ENCODE assay signal across 8 cellular contexts in genomic region chr19:12847159-12848139, GRCh38. TPM values are rescaled to one million over a fixed set of nuclear protein-coding genes. Genes with fewer than 3 reads are reported as not detected.
A peak's percentile ranks its signal among the peaks of the same experiment; 100 is the strongest.
DNase-seq lines count a peak whose midpoint lies in the region; ATAC-seq and TF ChIP-seq lines count a peak whose summit lies in the region.

No MANE protein-coding gene starts in this region.

- CTCF ChIA-PET in HEK293 (lab: Yijun Ruan, JAX) = interaction anchor here (0.5 to 7.2 kb wide), 57 partner anchors 9 to 923 kb away, joined by 3 to 62 read pairs (median 5); partner anchors contain the start of genes DNASE2, GCDH, GET3 and JUNB
- CTCF ChIA-PET in activated CD4-positive, alpha-beta T cell treated with anti-CD3 and anti-CD28 coated beads, Interleukin-2, amount 10 ng/mL, durations not matched to agents 7 days and 5 days (lab: Charles Lee) = interaction anchor here (0.6 to 3.9 kb wide), 48 partner anchors 8 to 234 kb away, joined by 3 to 41 read pairs (median 4); partner anchors contain the start of genes DHPS, DNASE2, FBXW9 and GCDH

- H3K27ac ChIP-seq in HEK293 (ENCODE audit: extremely low read depth, low read depth, low read length) = no peak overlapping the region
- H3K27ac ChIP-seq in cingulate gyrus (ENCODE audit: low read depth, low read length) = peak overlapping the region; percentile 54

- POLR2A ChIA-PET in HEK293 (lab: Yijun Ruan, JAX) = interaction anchor here (0.8 to 1.3 kb wide), 3 partner anchors 56 to 82 kb away, joined by 3 to 6 read pairs (median 4); partner anchors contain the start of gene JUNB
- POLR2A ChIA-PET in activated CD4-positive, alpha-beta T cell treated with anti-CD3 and anti-CD28 coated beads, Interleukin-2, amount 10 ng/mL, durations not matched to agents 7 days and 5 days (lab: Charles Lee) = no interaction called here

- no peaks in the 10 kb centered on the region; a peak in 1 of 3 replicates for H3K36me3 ChIP-seq in HEK293 (ENCODE audit: control insufficient read depth in 2 of 2, insufficient read depth in 1 of 2, low read length in 2 of 2)

- H3K27me3 Mint-ChIP-seq in activated CD4-positive, alpha-beta T cell treated with anti-CD3 and anti-CD28 coated beads, Interleukin-2, amount 10 ng/mL, durations not matched to agents 7 days and 5 days = peaks cover 15% of the 10 kb centered on the region

- no peaks in the 10 kb centered on the region for H3K4me1 ChIP-seq in HEK293 (ENCODE audit: control insufficient read depth, insufficient read depth, low read length)

- peak overlapping the region; percentile 0; the same call in 1 of the 2 replicates for H3K4me3 ChIP-seq in HEK293 (ENCODE audit: low read depth, low read length)

- H3K9me3 Mint-ChIP-seq in activated CD4-positive, alpha-beta T cell treated with anti-CD3 and anti-CD28 coated beads, Interleukin-2, amount 10 ng/mL, durations not matched to agents 7 days and 5 days = no peaks in the 10 kb centered on the region

- no peaks in the 10 kb centered on the region for H3K9me3 ChIP-seq in HEK293 (ENCODE audit: control insufficient read depth, insufficient read depth, low read depth, low read length)

- H3K36me3 Mint-ChIP-seq in activated CD4-positive, alpha-beta T cell treated with anti-CD3 and anti-CD28 coated beads, Interleukin-2, amount 10 ng/mL, durations not matched to agents 7 days and 5 days (ENCODE audit: low read depth) = no peaks in the 10 kb centered on the region

- H3K4me1 Mint-ChIP-seq in activated CD4-positive, alpha-beta T cell treated with anti-CD3 and anti-CD28 coated beads, Interleukin-2, amount 10 ng/mL, durations not matched to agents 7 days and 5 days = peaks cover 3% of the 10 kb centered on the region

- H3K27ac Mint-ChIP-seq in activated CD4-positive, alpha-beta T cell treated with anti-CD3 and anti-CD28 coated beads, Interleukin-2, amount 10 ng/mL, durations not matched to agents 7 days and 5 days = no peak overlapping the region

- peak; percentile 100 for ATAC-seq in left lobe of liver
- no peak for ATAC-seq in HG03175 (IDR thresholded peaks at IDR 0.05; ENCODE audit: unreplicated experiment)

- no peak overlapping the region for H3K4me3 Mint-ChIP-seq in activated CD4-positive, alpha-beta T cell treated with anti-CD3 and anti-CD28 coated beads, Interleukin-2, amount 10 ng/mL, durations not matched to agents 7 days and 5 days

- DNase-seq in COR-L47 (lab: John Stamatoyannopoulos, UW) = peak; percentile 58
- DNase-seq in NCI-H524 (lab: John Stamatoyannopoulos, UW) = peak; percentile 52 to 81
- DNase-seq in activated CD4-positive, alpha-beta T cell treated with anti-CD3 and anti-CD28 coated beads, Interleukin-2, amount 10 ng/mL, durations not matched to agents 7 days and 5 days = peak; percentile 80
- DNase-seq in left lobe of liver (ENCODE audit: low spot score) = peak; percentile 80
- peak; percentile 87 for DNase-seq in stimulated activated CD4-positive, alpha-beta T cell treated with anti-CD3 and anti-CD28 coated beads, Interleukin-4, amount 100 ng/mL, for 1 hour

- TF ChIP-seq CTCF in HEK293 (tag by site-specific recombination; IDR thresholded peaks at IDR 0.05) = peak; percentile 97

TF ChIP-seq in HEK293, 187 proteins besides CTCF, POLR2A, EP300 and RAD21 (continues in another document):
- TF ChIP-seq ZNF292 (tag by site-specific recombination; IDR thresholded peaks at IDR 0.05; ENCODE audit: borderline replicate concordance, low read depth) (no peak), ZNF416 (tag by site-specific recombination; IDR thresholded peaks at IDR 0.05) (no peak), ZNF146 (tag by site-specific recombination; IDR thresholded peaks at IDR 0.05) (no peak), GLIS2 (tag by site-specific recombination; IDR thresholded peaks at IDR 0.05) (no peak), ZNF16 (tag by site-specific recombination; IDR thresholded peaks at IDR 0.05; ENCODE audit: low read depth) (no peak), ZNF510 (tag by site-specific recombination; IDR thresholded peaks at IDR 0.05; ENCODE audit: insufficient replicate concordance) (no peak), ZNF670 (tag by site-specific recombination; IDR thresholded peaks at IDR 0.05; ENCODE audit: low read depth) (no peak), ZFP69B (tag by site-specific recombination; IDR thresholded peaks at IDR 0.05) (peak; percentile 97), ZNF776 (tag by site-specific recombination; IDR thresholded peaks at IDR 0.05; ENCODE audit: borderline replicate concordance) (no peak), ZNF37A (tag by site-specific recombination; IDR thresholded peaks at IDR 0.05) (no peak), ZNF830 (tag by site-specific recombination; IDR thresholded peaks at IDR 0.05; ENCODE audit: low read depth) (no peak), ZBTB17 (tag by site-specific recombination; IDR thresholded peaks at IDR 0.05) (peak; percentile 72), PRDM1 (tag by site-specific recombination; IDR thresholded peaks at IDR 0.05) (0 out of 2 replicates have a peak, but pooled peaks have one; percentile 31), TCF7L2 (IDR thresholded peaks at IDR 0.05; ENCODE audit: borderline replicate concordance, low read depth, low read length) (no peak), ZSCAN23 (tag by site-specific recombination; IDR thresholded peaks at IDR 0.05) (no peak), FEZF1 (tag by site-specific recombination; IDR thresholded peaks at IDR 0.05) (no peak), SETDB1 (IDR thresholded peaks at IDR 0.05; ENCODE audit: insufficient read length, low read length) (no peak), ZNF548 (tag by site-specific recombination; IDR thresholded peaks at IDR 0.05) (no peak), ZNF19 (tag by site-specific recombination; IDR thresholded peaks at IDR 0.05; ENCODE audit: low read depth) (no peak), TSHZ1 (tag by site-specific recombination; IDR thresholded peaks at IDR 0.05; ENCODE audit: borderline replicate concordance) (no peak)
- TF ChIP-seq, protein P1, sequence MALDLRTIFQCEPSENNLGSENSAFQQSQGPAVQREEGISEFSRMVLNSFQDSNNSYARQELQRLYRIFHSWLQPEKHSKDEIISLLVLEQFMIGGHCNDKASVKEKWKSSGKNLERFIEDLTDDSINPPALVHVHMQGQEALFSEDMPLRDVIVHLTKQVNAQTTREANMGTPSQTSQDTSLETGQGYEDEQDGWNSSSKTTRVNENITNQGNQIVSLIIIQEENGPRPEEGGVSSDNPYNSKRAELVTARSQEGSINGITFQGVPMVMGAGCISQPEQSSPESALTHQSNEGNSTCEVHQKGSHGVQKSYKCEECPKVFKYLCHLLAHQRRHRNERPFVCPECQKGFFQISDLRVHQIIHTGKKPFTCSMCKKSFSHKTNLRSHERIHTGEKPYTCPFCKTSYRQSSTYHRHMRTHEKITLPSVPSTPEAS (tag by site-specific recombination; IDR thresholded peaks at IDR 0.05) = no peak
- TF ChIP-seq, protein P2, sequence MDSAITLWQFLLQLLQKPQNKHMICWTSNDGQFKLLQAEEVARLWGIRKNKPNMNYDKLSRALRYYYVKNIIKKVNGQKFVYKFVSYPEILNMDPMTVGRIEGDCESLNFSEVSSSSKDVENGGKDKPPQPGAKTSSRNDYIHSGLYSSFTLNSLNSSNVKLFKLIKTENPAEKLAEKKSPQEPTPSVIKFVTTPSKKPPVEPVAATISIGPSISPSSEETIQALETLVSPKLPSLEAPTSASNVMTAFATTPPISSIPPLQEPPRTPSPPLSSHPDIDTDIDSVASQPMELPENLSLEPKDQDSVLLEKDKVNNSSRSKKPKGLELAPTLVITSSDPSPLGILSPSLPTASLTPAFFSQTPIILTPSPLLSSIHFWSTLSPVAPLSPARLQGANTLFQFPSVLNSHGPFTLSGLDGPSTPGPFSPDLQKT (IDR thresholded peaks at IDR 0.05; ENCODE audit: borderline replicate concordance, low read depth, low read length) = no peak

RNA-seq across cellular contexts. Expression of gene MAST1, which starts 9.1 kb away (rescaled TPM):
- total RNA-seq in activated CD4-positive, alpha-beta T cell treated with anti-CD3 and anti-CD28 coated beads, Interleukin-2, amount 10 ng/mL, durations not matched to agents 7 days and 5 days = under 1 TPM; 0.35 to 0.67 TPM
- total RNA-seq in left lobe of liver = 0.86 TPM

RNA-seq across cellular contexts. Expression of gene RTBDN, which starts 13.1 kb away (rescaled TPM):
- not detected for total RNA-seq in activated CD4-positive, alpha-beta T cell treated with anti-CD3 and anti-CD28 coated beads, Interleukin-2, amount 10 ng/mL, durations not matched to agents 7 days and 5 days
- total RNA-seq in left lobe of liver = not detected

RNA-seq across cellular contexts. Expression of gene DNASE2, which starts 33.8 kb away (rescaled TPM):
- total RNA-seq in activated CD4-positive, alpha-beta T cell treated with anti-CD3 and anti-CD28 coated beads, Interleukin-2, amount 10 ng/mL, durations not matched to agents 7 days and 5 days = 10 to 100 TPM; 28.8 to 30.0 TPM
- total RNA-seq in left lobe of liver = 22.3 TPM

RNA-seq across cellular contexts. Expression of gene KLF1, which starts 39.6 kb away (rescaled TPM):
- total RNA-seq in activated CD4-positive, alpha-beta T cell treated with anti-CD3 and anti-CD28 coated beads, Interleukin-2, amount 10 ng/mL, durations not matched to agents 7 days and 5 days = under 1 TPM in 1 of 2 experiments, not detected in 1; 0.20 TPM
- total RNA-seq in left lobe of liver = 0.35 TPM

RNA-seq across cellular contexts. Expression of gene RNASEH2A, which starts 41.1 kb away (rescaled TPM):
- 10 to 100 TPM; 34.9 to 39.3 TPM for total RNA-seq in activated CD4-positive, alpha-beta T cell treated with anti-CD3 and anti-CD28 coated beads, Interleukin-2, amount 10 ng/mL, durations not matched to agents 7 days and 5 days
- total RNA-seq in left lobe of liver = 3.0 TPM
